ENCODE assay signal across 37 cellular contexts in the genomic region with DNA sequence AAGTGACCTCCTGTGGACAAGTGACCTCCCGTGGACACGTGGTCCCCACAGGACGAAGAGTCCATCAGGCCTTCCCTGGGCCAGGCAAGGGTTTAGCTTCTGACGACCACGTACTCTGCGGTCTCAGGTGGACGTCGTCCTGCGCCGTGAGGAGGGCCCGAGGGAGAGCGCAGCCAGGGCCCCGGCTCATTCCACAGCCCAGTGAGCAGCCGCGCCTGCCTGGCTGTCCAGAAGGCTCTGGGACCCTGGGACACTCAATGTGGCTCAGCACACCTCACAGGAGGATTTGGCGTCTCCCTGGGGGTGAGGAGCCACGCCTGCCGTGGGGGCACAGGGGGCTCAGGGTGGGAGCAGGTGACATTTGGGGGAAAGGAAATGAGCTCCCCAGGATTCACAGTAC.
"Had no signal": no experiment of that assay in that cellular context is flagged by ENCODE, and none has a peak within 500 bp of the region (broad histone marks: within the 10 kb centered on the region; RNA-seq: fewer than 3 reads in every experiment).

No MANE protein-coding gene starts in this region.

- H3K36me3 Mint-ChIP-seq: activated CD4-positive, alpha-beta memory T cell treated with anti-CD3 and anti-CD28 coated beads for 36 hours; activated naive CD8-positive, alpha-beta T cell; activated naive CD8-positive, alpha-beta T cell treated with anti-CD3 and anti-CD28 coated beads, Interleukin-2, amount 10 ng/mL, durations not matched to agents 7 days and 5 days; brain had no signal

- H3K27ac ChIP-seq: ascending aorta, cardiac muscle cell, VCaP had no signal

- H3K4me1 ChIP-seq: ascending aorta had no signal

- H3K27me3 ChIP-seq: ascending aorta, cardiac muscle cell had no signal

- H3K4me1 Mint-ChIP-seq: activated B cell treated with CpG ODN at 0.5 μM for 24 hours; activated CD4-positive, alpha-beta T cell treated with anti-CD3 and anti-CD28 coated beads, Interleukin-2, amount 10 ng/mL, durations not matched to agents 24 days and 14 days; activated naive CD8-positive, alpha-beta T cell treated with anti-CD3 and anti-CD28 coated beads, Interleukin-2, amount 10 ng/mL, durations not matched to agents 7 days and 5 days; activated naive CD8-positive, alpha-beta T cell treated with anti-CD3 and anti-CD28 coated beads, Interleukin-2, amount 50 U/mL, for 24 hours; activated T-helper 17 cell treated with anti-CD3 and anti-CD28 coated beads, Interleukin-2, amount 50 U/mL, for 72 hours; brain had no signal

- FAIRE-seq: bronchial epithelial cell, TTC549 had no signal

- H3K27ac Mint-ChIP-seq: activated B cell treated with CpG ODN at 0.5 μM for 24 hours; activated CD4-positive, alpha-beta memory T cell treated with anti-CD3 and anti-CD28 coated beads for 36 hours; activated CD4-positive, alpha-beta T cell treated with anti-CD3 and anti-CD28 coated beads, Interleukin-2, amount 10 ng/mL, durations not matched to agents 24 days and 14 days; activated CD8-positive, alpha-beta T cell treated with anti-CD3 and anti-CD28 coated beads for 36 hours; activated naive CD4-positive, alpha-beta T cell treated with anti-CD3 and anti-CD28 coated beads for 36 hours; activated naive CD8-positive, alpha-beta T cell; activated naive CD8-positive, alpha-beta T cell treated with anti-CD3 and anti-CD28 coated beads, Interleukin-2, amount 10 ng/mL, durations not matched to agents 7 days and 5 days; activated naive CD8-positive, alpha-beta T cell treated with anti-CD3 and anti-CD28 coated beads, Interleukin-2, amount 50 U/mL, for 24 hours; activated T-cell treated with anti-CD3 and anti-CD28 coated beads, Interleukin-2, amount 50 U/mL, for 72 hours; activated T-helper 1 cell treated with anti-CD3 and anti-CD28 coated beads, Interleukin-12 subunit alpha, Interleukin-12 subunit beta, Interleukin-2, Interleukin-4 antibody, amounts not matched to agents 30 ng/mL and 10 ng/mL and 1 ng/mL, durations not matched to agents 14 hours and 24 hours and 36 hours; activated T-helper 17 cell treated with anti-CD3 and anti-CD28 coated beads, Interleukin-2, amount 50 U/mL, for 72 hours; brain; T-helper 1 cell treated with Interleukin-12 subunit alpha and Interleukin-12 subunit beta and Interleukin-4 antibody, amounts not matched to agents 30 μg/mL and 1 μg/mL, for 36 hours; T-helper 2 cell treated with Interferon-gamma antibody and Interleukin-4, amounts not matched to agents 5 μg/mL and 100 μg/mL, for 36 hours had no signal

- DNase-seq: activated B cell treated with CpG ODN at 0.5 μM for 24 hours; activated CD4-positive, alpha-beta memory T cell treated with anti-CD3 and anti-CD28 coated beads for 36 hours; activated CD4-positive, alpha-beta T cell treated with anti-CD3 and anti-CD28 coated beads for 4 hours; activated CD4-positive, alpha-beta T cell treated with anti-CD3 and anti-CD28 coated beads, Interleukin-2, amount 10 ng/mL, durations not matched to agents 24 days and 14 days; activated CD4-positive, alpha-beta T cell treated with anti-CD3 and anti-CD28 coated beads, Interleukin-2, amount 50 U/mL, for 1 hour; activated CD4-positive, alpha-beta T cell treated with anti-CD3 and anti-CD28 coated beads, Interleukin-2, amount 50 U/mL, for 4 hours; activated CD4-positive, CD25-positive, alpha-beta regulatory T cell treated with anti-CD3 and anti-CD28 coated beads, Interleukin-2, amount 50 U/mL, for 72 hours; activated CD8-positive, alpha-beta memory T cell treated with anti-CD3 and anti-CD28 coated beads, Interleukin-2, amount 50 U/mL, for 4 hours; activated CD8-positive, alpha-beta T cell treated with anti-CD3 and anti-CD28 coated beads for 36 hours; activated effector memory CD4-positive, alpha-beta T cell treated with anti-CD3 and anti-CD28 coated beads, Interleukin-2, amount 50 U/mL, for 16 hours; activated gamma-delta T cell treated with Interleukin-2 at 50 U/mL for 16 hours; activated naive CD4-positive, alpha-beta T cell; activated naive CD4-positive, alpha-beta T cell treated with anti-CD3 and anti-CD28 coated beads for 36 hours; activated naive CD4-positive, alpha-beta T cell treated with anti-CD3 and anti-CD28 coated beads, Interleukin-2, amount 50 U/mL, for 16 hours; activated naive CD8-positive, alpha-beta T cell treated with anti-CD3 and anti-CD28 coated beads, Interleukin-2, amount 10 ng/mL, durations not matched to agents 7 days and 5 days; activated naive CD8-positive, alpha-beta T cell treated with anti-CD3 and anti-CD28 coated beads, Interleukin-2, amount 50 U/mL, for 24 hours; activated T-cell treated with anti-CD3 and anti-CD28 coated beads for 4 hours; activated T-cell treated with anti-CD3 and anti-CD28 coated beads, Interleukin-2, amount 50 U/mL, for 1 hour; activated T-cell treated with anti-CD3 and anti-CD28 coated beads, Interleukin-2, amount 50 U/mL, for 4 hours; activated T-cell treated with anti-CD3 and anti-CD28 coated beads, Interleukin-2, amount 50 U/mL, for 72 hours; amygdala; anterior cingulate cortex; central memory CD4-positive, alpha-beta T cell; T-helper 1 cell; T-helper 2 cell; T-helper 9 cell had no signal

- H3K9me3 Mint-ChIP-seq: activated B cell treated with CpG ODN at 0.5 μM for 24 hours; activated CD4-positive, alpha-beta memory T cell treated with anti-CD3 and anti-CD28 coated beads for 36 hours; activated CD4-positive, alpha-beta T cell treated with anti-CD3 and anti-CD28 coated beads, Interleukin-2, amount 10 ng/mL, durations not matched to agents 24 days and 14 days; activated CD8-positive, alpha-beta T cell treated with anti-CD3 and anti-CD28 coated beads for 36 hours; activated naive CD4-positive, alpha-beta T cell treated with anti-CD3 and anti-CD28 coated beads for 36 hours; activated naive CD8-positive, alpha-beta T cell treated with anti-CD3 and anti-CD28 coated beads, Interleukin-2, amount 10 ng/mL, durations not matched to agents 7 days and 5 days; activated naive CD8-positive, alpha-beta T cell treated with anti-CD3 and anti-CD28 coated beads, Interleukin-2, amount 50 U/mL, for 24 hours; activated T-cell treated with anti-CD3 and anti-CD28 coated beads, Interleukin-2, amount 50 U/mL, for 4 hours; activated T-cell treated with anti-CD3 and anti-CD28 coated beads, Interleukin-2, amount 50 U/mL, for 72 hours; activated T-helper 1 cell treated with anti-CD3 and anti-CD28 coated beads, Interleukin-12 subunit alpha, Interleukin-12 subunit beta, Interleukin-2, Interleukin-4 antibody, amounts not matched to agents 30 ng/mL and 10 ng/mL and 1 ng/mL, durations not matched to agents 14 hours and 24 hours and 36 hours; activated T-helper 17 cell treated with anti-CD3 and anti-CD28 coated beads, Interleukin-2, amount 50 U/mL, for 72 hours; T-helper 1 cell treated with Interleukin-12 subunit alpha and Interleukin-12 subunit beta and Interleukin-4 antibody, amounts not matched to agents 30 μg/mL and 1 μg/mL, for 36 hours; T-helper 2 cell treated with Interferon-gamma antibody and Interleukin-4, amounts not matched to agents 5 μg/mL and 100 μg/mL, for 36 hours had no signal

- ATAC-seq: activated CD8-positive, alpha-beta T cell treated with anti-CD3 and anti-CD28 coated beads for 36 hours; activated naive CD8-positive, alpha-beta T cell treated with anti-CD3 and anti-CD28 coated beads, Interleukin-2, amount 50 U/mL, for 24 hours; activated T-cell treated with anti-CD3 and anti-CD28 coated beads, Interleukin-2, amount 50 U/mL, for 4 hours; activated T-cell treated with anti-CD3 and anti-CD28 coated beads, Interleukin-2, amount 50 U/mL, for 72 hours; activated T-helper 17 cell treated with anti-CD3 and anti-CD28 coated beads, Interleukin-2, amount 50 U/mL, for 72 hours had no signal

- H3K9me3 ChIP-seq: ascending aorta had no signal

- H3K36me3 ChIP-seq: ascending aorta, cardiac muscle cell had no signal

- H3K4me3 ChIP-seq: ascending aorta, cardiac muscle cell had no signal

- H3K4me3 Mint-ChIP-seq: activated B cell treated with CpG ODN at 0.5 μM for 24 hours; activated CD4-positive, alpha-beta memory T cell treated with anti-CD3 and anti-CD28 coated beads for 36 hours; activated CD4-positive, alpha-beta T cell treated with anti-CD3 and anti-CD28 coated beads, Interleukin-2, amount 10 ng/mL, durations not matched to agents 24 days and 14 days; activated CD8-positive, alpha-beta T cell treated with anti-CD3 and anti-CD28 coated beads for 36 hours; activated naive CD4-positive, alpha-beta T cell treated with anti-CD3 and anti-CD28 coated beads for 36 hours; activated naive CD8-positive, alpha-beta T cell; activated naive CD8-positive, alpha-beta T cell treated with anti-CD3 and anti-CD28 coated beads, Interleukin-2, amount 10 ng/mL, durations not matched to agents 7 days and 5 days; activated naive CD8-positive, alpha-beta T cell treated with anti-CD3 and anti-CD28 coated beads, Interleukin-2, amount 50 U/mL, for 24 hours; activated T-cell treated with anti-CD3 and anti-CD28 coated beads, Interleukin-2, amount 50 U/mL, for 4 hours; activated T-cell treated with anti-CD3 and anti-CD28 coated beads, Interleukin-2, amount 50 U/mL, for 72 hours; activated T-helper 1 cell treated with anti-CD3 and anti-CD28 coated beads, Interleukin-12 subunit alpha, Interleukin-12 subunit beta, Interleukin-2, Interleukin-4 antibody, amounts not matched to agents 30 ng/mL and 10 ng/mL and 1 ng/mL, durations not matched to agents 14 hours and 24 hours and 36 hours; activated T-helper 17 cell treated with anti-CD3 and anti-CD28 coated beads, Interleukin-2, amount 50 U/mL, for 72 hours; brain; T-helper 1 cell treated with Interleukin-12 subunit alpha and Interleukin-12 subunit beta and Interleukin-4 antibody, amounts not matched to agents 30 μg/mL and 1 μg/mL, for 36 hours; T-helper 2 cell treated with Interferon-gamma antibody and Interleukin-4, amounts not matched to agents 5 μg/mL and 100 μg/mL, for 36 hours had no signal

- H3K27me3 Mint-ChIP-seq: activated B cell treated with CpG ODN at 0.5 μM for 24 hours; activated CD4-positive, alpha-beta memory T cell treated with anti-CD3 and anti-CD28 coated beads for 36 hours; activated CD4-positive, alpha-beta T cell treated with anti-CD3 and anti-CD28 coated beads, Interleukin-2, amount 10 ng/mL, durations not matched to agents 24 days and 14 days; activated naive CD8-positive, alpha-beta T cell treated with anti-CD3 and anti-CD28 coated beads, Interleukin-2, amount 10 ng/mL, durations not matched to agents 7 days and 5 days; activated naive CD8-positive, alpha-beta T cell treated with anti-CD3 and anti-CD28 coated beads, Interleukin-2, amount 50 U/mL, for 24 hours; activated T-helper 17 cell treated with anti-CD3 and anti-CD28 coated beads, Interleukin-2, amount 50 U/mL, for 72 hours had no signal
